Comparison of ENCODE assay signal across 15 cellular contexts in genomic region chr12:125032466-125033152, GRCh38. TPM values are rescaled to one million over a fixed set of nuclear protein-coding genes. Genes with fewer than 3 reads are reported as not detected.
DNase-seq lines count a peak whose midpoint lies in the region; ATAC-seq and TF ChIP-seq lines count a peak whose summit lies in the region.
"Had no signal": no experiment of that assay in that cellular context is flagged by ENCODE, and none has a peak within 500 bp of the region (broad histone marks: within the 10 kb centered on the region; RNA-seq: fewer than 3 reads in every experiment).

No MANE protein-coding gene starts in this region.

- POLR2A ChIA-PET in MCF 10A (lab: Yijun Ruan, JAX) (no interaction called here), T-cell (lab: Charles Lee) (no interaction called here)

- H3K4me1 ChIP-seq in mammary epithelial cell (ENCODE audit: insufficient read depth, low read length) (no peaks in the 10 kb centered on the region), SJSA1 (replicated peaks) (no peaks in the 10 kb centered on the region)
- H3K4me1 ChIP-seq: HAP-1 had no signal

- H4K20me1 ChIP-seq in mammary epithelial cell (ENCODE audit: insufficient read depth, low read length), result no peaks in the 10 kb centered on the region

- H3K27ac Mint-ChIP-seq in MCF 10A (ENCODE audit: low read depth, unreplicated experiment) (peak overlapping the region; percentile 29), T-cell (no peak overlapping the region)
- H3K27ac Mint-ChIP-seq: B cell had no signal

- H3K4me3 Mint-ChIP-seq in MCF 10A (ENCODE audit: unreplicated experiment), result no peak overlapping the region
- H3K4me3 Mint-ChIP-seq in T-cell, result no peak overlapping the region
- H3K4me3 Mint-ChIP-seq: B cell; CD4-positive, alpha-beta memory T cell; IgD-negative memory B cell had no signal

- no peak overlapping the region for H3K4me2 ChIP-seq in mammary epithelial cell (ENCODE audit: insufficient read depth, low read depth, low read length)

- ATAC-seq in GM19328 (IDR thresholded peaks at IDR 0.05; ENCODE audit: unreplicated experiment) (no peak), T-cell (replicated peaks in 1 of 4) (no peak)
- ATAC-seq: GM12878 had no signal

- DNase-seq in MCF 10A (ENCODE audit: unreplicated experiment) (no peak), mammary epithelial cell (no peak), SJSA1 (ENCODE audit: low read depth in 1 of 2, low spot score in 2 of 2) (peak; percentile 54 to 88), mesenteric fat pad (ENCODE audit: low spot score) (peak; percentile 22), NCI-H2029 (lab: John Stamatoyannopoulos, UW) (no peak), T-cell (no peak)
- DNase-seq: ACHN; C1 segment of cervical spinal cord; CD4-positive, alpha-beta memory T cell; DMS79 had no signal

- H3K4me3 ChIP-seq in mammary epithelial cell (replicated peaks in 1 of 3; ENCODE audit: insufficient read depth in 1 of 3, low read depth in 2 of 3, low read length in 3 of 3) (no peak overlapping the region), SJSA1 (no peak overlapping the region)
- H3K4me3 ChIP-seq: GM12878, HAP-1 had no signal

- no peak overlapping the region for H3K9ac ChIP-seq in mammary epithelial cell (ENCODE audit: insufficient read depth, low read length)

- H3K27ac ChIP-seq in mammary epithelial cell (ENCODE audit: insufficient read depth, low read depth, low read length) (no peak overlapping the region), SJSA1 (no peak overlapping the region)

- H3K36me3 ChIP-seq in mammary epithelial cell (ENCODE audit: insufficient read depth, low read length) (no peaks in the 10 kb centered on the region), SJSA1 (no peaks in the 10 kb centered on the region)

- H3K27me3 Mint-ChIP-seq in MCF 10A (ENCODE audit: insufficient read depth, unreplicated experiment), result no peaks in the 10 kb centered on the region
- no peaks in the 10 kb centered on the region for H3K27me3 Mint-ChIP-seq in T-cell
- H3K27me3 Mint-ChIP-seq: B cell; CD4-positive, alpha-beta memory T cell; IgD-negative memory B cell had no signal

- H3K27me3 ChIP-seq in mammary epithelial cell (ENCODE audit: insufficient read depth, low read length), result no peaks in the 10 kb centered on the region
- H3K27me3 ChIP-seq in SJSA1 (replicated peaks), result peaks cover 60% of the 10 kb centered on the region

- H3K36me3 Mint-ChIP-seq in MCF 10A (ENCODE audit: insufficient read depth, unreplicated experiment) (no peaks in the 10 kb centered on the region), T-cell (peaks cover 3% of the 10 kb centered on the region)
- H3K36me3 Mint-ChIP-seq: CD4-positive, alpha-beta memory T cell had no signal

- CTCF ChIA-PET in MCF 10A (lab: Yijun Ruan, JAX) (no interaction called here), mammary epithelial cell (lab: Charles Lee; ENCODE audit: low non-redundant PET) (no interaction called here), T-cell (lab: Charles Lee) (no interaction called here)

- in situ Hi-C loops in mammary epithelial cell (cut with MboI; ENCODE audit: low sequenced_read_pairs in 2 of 2), result no loop called here

- WGBS in mammary epithelial cell (ENCODE audit: low coverage, missing lambda C conversion rate), result 92% methylated on average over 16 of the region's 19 CpGs

- intact Hi-C loops in MCF 10A (cut with micrococcal nuclease) (no loop called here), mammary epithelial cell (cut with micrococcal nuclease) (no loop called here)

- H3K79me2 ChIP-seq in mammary epithelial cell (ENCODE audit: insufficient read depth, low read length), result no peaks in the 10 kb centered on the region

- no peak for TF ChIP-seq CTCF in MCF 10A (IDR thresholded peaks at IDR 0.05; ENCODE audit: unreplicated experiment)
- TF ChIP-seq CTCF in mammary epithelial cell (conservative IDR thresholded peaks at IDR 0.05 in 1 of 2, IDR thresholded peaks at IDR 0.05 in 1 of 2; ENCODE audit: extremely low read depth in 1 of 2, insufficient read depth in 1 of 2, low read depth in 1 of 2, low read length in 2 of 2), result no peak

- H3K9me3 ChIP-seq in mammary epithelial cell (replicated peaks; ENCODE audit: insufficient read depth, low read length), result peaks cover 2% of the 10 kb centered on the region
- peaks cover 24% of the 10 kb centered on the region for H3K9me3 ChIP-seq in SJSA1 (replicated peaks)
- H3K9me3 ChIP-seq: HAP-1 had no signal

- H3K4me1 Mint-ChIP-seq in MCF 10A (ENCODE audit: insufficient read depth, unreplicated experiment) (no peaks in the 10 kb centered on the region), T-cell (no peaks in the 10 kb centered on the region)
- H3K4me1 Mint-ChIP-seq: CD4-positive, alpha-beta memory T cell had no signal

- no TSS peak for BruUV-seq in MCF 10A (replicated peaks; lab: Mats Ljungman, UMichigan)
- BruUV-seq in mammary epithelial cell (replicated peaks; lab: Mats Ljungman, UMichigan), result no TSS peak

- H2AFZ ChIP-seq in mammary epithelial cell (ENCODE audit: low read depth, low read length), result no peak overlapping the region

- dilution Hi-C loops in mammary epithelial cell (cut with HindIII; ENCODE audit: low sequenced_read_pairs), result loop anchor here (5.0 kb wide), 1 partner anchor 35 kb away; the partner anchor contains the start of gene AACS

- H3K9me3 Mint-ChIP-seq in MCF 10A (ENCODE audit: unreplicated experiment) (no peaks in the 10 kb centered on the region), T-cell (peaks cover 0 to 5% (median 3%) of the 10 kb centered on the region in 3 donors)
- H3K9me3 Mint-ChIP-seq: IgD-negative memory B cell had no signal

RNA-seq across cellular contexts. Expression of gene AACS, which starts 32.6 kb away (rescaled TPM):
- total RNA-seq in MCF 10A (2022) (52.0 and 52.8 TPM in 2 replicates), mammary epithelial cell (10 to 100 TPM; 35.1 to 36.0 TPM), mesenteric fat pad (37.8 TPM), T-cell (10 to 100 TPM; 11.5 to 16.4 (median 14.3) TPM)
- 33.9 TPM for polyA plus RNA-seq in mammary epithelial cell
- polyA minus RNA-seq in mammary epithelial cell, result 88.1 TPM
- total RNA-seq in SJSA1 (2014; rRNA removed; shearing (Covaris generic)), result 16.0 and 17.0 TPM in 2 replicates

RNA-seq across cellular contexts. Expression of gene BRI3BP, which starts 39.2 kb away (rescaled TPM):
- total RNA-seq in MCF 10A (2022) (11.9 and 16.0 TPM in 2 replicates), mammary epithelial cell (10 to 100 TPM in 1 of 2 donors, 1 to 10 TPM in 1; 8.2 to 18.4 TPM), mesenteric fat pad (4.5 TPM), T-cell (1 to 10 TPM; 4.8 to 8.1 (median 7.0) TPM)
- 13.9 TPM for polyA plus RNA-seq in mammary epithelial cell
- polyA minus RNA-seq in mammary epithelial cell, result 36.4 TPM
- 9.9 and 12.4 TPM in 2 replicates for total RNA-seq in SJSA1 (2014; rRNA removed; shearing (Covaris generic))

RNA-seq across cellular contexts. Expression of gene DHX37, which starts 43.7 kb away (rescaled TPM):
- total RNA-seq in MCF 10A (2022), result 12.7 and 19.0 TPM in 2 replicates
- 10 to 100 TPM; 15.8 to 21.8 TPM for total RNA-seq in mammary epithelial cell
- 13.4 TPM for polyA plus RNA-seq in mammary epithelial cell
- 35.5 TPM for polyA minus RNA-seq in mammary epithelial cell
- total RNA-seq in SJSA1 (2014; rRNA removed; shearing (Covaris generic)), result 14.0 and 19.9 TPM in 2 replicates
- total RNA-seq in mesenteric fat pad, result 23.8 TPM
- total RNA-seq in T-cell, result 10 to 100 TPM; 30.1 to 37.3 (median 36.1) TPM

Comparison
In these comparisons a context has a peak if more than half of its experiments do, and no peak if none do; other contexts are left out.
1. DNase-seq: peak in SJSA1 (2 of 2) and mesenteric fat pad (single experiment); none in MCF 10A (single experiment), mammary epithelial cell (single experiment), NCI-H2029 (single experiment) and T-cell (0 of 34).